29 cellular contexts compared by ENCODE assay signal in genomic region chr9:85984457-85984856, GRCh38.
"Had no signal": no experiment of that assay in that cellular context is flagged by ENCODE, and none has a peak within 500 bp of the region (broad histone marks: within the 10 kb centered on the region; RNA-seq: fewer than 3 reads in every experiment).

No MANE protein-coding gene starts in this region.

- H3K9me3 ChIP-seq: esophagus muscularis mucosa, esophagus squamous epithelium, gastrocnemius medialis, gastroesophageal sphincter, heart left ventricle, heart right ventricle had no signal

- H3K4me3 ChIP-seq: coronary artery, dorsolateral prefrontal cortex, esophagus muscularis mucosa, esophagus squamous epithelium, gastrocnemius medialis, gastroesophageal sphincter, heart left ventricle, heart right ventricle, hepatocyte had no signal

- H3K9me3 Mint-ChIP-seq: dendritic cell treated with granulocyte-macrophage colony-stimulating factor and Interleukin-4, amounts not matched to agents 40 ng/mL and 50 ng/mL, for 4 days; effector memory CD8-positive, alpha-beta T cell; endodermal cell had no signal

- FAIRE-seq: endometrium, endothelial cell of umbilical vein, frontal cortex had no signal

- H3K4me3 Mint-ChIP-seq: dendritic cell treated with granulocyte-macrophage colony-stimulating factor and Interleukin-4, amounts not matched to agents 40 ng/mL and 50 ng/mL, for 4 days; effector memory CD8-positive, alpha-beta T cell; endodermal cell had no signal

- H3K27me3 ChIP-seq: dorsolateral prefrontal cortex, esophagus muscularis mucosa, esophagus squamous epithelium, foreskin keratinocyte, gastrocnemius medialis, gastroesophageal sphincter, heart left ventricle, heart right ventricle, hepatocyte had no signal

- H3K4me1 ChIP-seq: esophagus squamous epithelium, foreskin keratinocyte, gastrocnemius medialis had no signal

- H3K27ac Mint-ChIP-seq: dendritic cell treated with granulocyte-macrophage colony-stimulating factor and Interleukin-4, amounts not matched to agents 40 ng/mL and 50 ng/mL, for 4 days; effector memory CD8-positive, alpha-beta T cell; endodermal cell had no signal

- DNase-seq: cortex of kidney; dermis blood vessel endothelial cell; dorsolateral prefrontal cortex; effector CD4-positive, alpha-beta T cell; effector CD8-positive, alpha-beta T cell; effector memory CD4-positive, alpha-beta T cell; effector memory CD8-positive, alpha-beta T cell; endodermal cell; erythroblast; esophagus squamous epithelium; foreskin fibroblast; foreskin keratinocyte; foreskin melanocyte; gastrocnemius medialis; glutamatergic neuron; head of caudate nucleus; heart left ventricle; heart right ventricle; hippocampal formation had no signal

- H3K27me3 Mint-ChIP-seq: dendritic cell treated with granulocyte-macrophage colony-stimulating factor and Interleukin-4, amounts not matched to agents 40 ng/mL and 50 ng/mL, for 4 days; effector memory CD8-positive, alpha-beta T cell had no signal

- H3K27ac ChIP-seq: coronary artery, dorsolateral prefrontal cortex, epithelial cell of prostate, esophagus muscularis mucosa, esophagus squamous epithelium, foreskin keratinocyte, gastrocnemius medialis, gastroesophageal sphincter, heart left ventricle, heart right ventricle, hepatocyte had no signal

- ATAC-seq: effector memory CD8-positive, alpha-beta T cell; esophagus mucosa; foreskin keratinocyte; gastrocnemius medialis; gastroesophageal sphincter; heart left ventricle; heart right ventricle had no signal
